In genomic region chr17:59296190-59296589, GRCh38 we compare ENCODE assay signal across 26 cellular contexts. TPM values are rescaled to one million over a fixed set of nuclear protein-coding genes. Genes with fewer than 3 reads are reported as not detected.
DNase-seq lines count a peak whose midpoint lies in the region; ATAC-seq and TF ChIP-seq lines count a peak whose summit lies in the region.
"Had no signal": no experiment of that assay in that cellular context is flagged by ENCODE, and none has a peak within 500 bp of the region (broad histone marks: within the 10 kb centered on the region; RNA-seq: fewer than 3 reads in every experiment).

No MANE protein-coding gene starts in this region.

- in situ Hi-C loops in gastrocnemius medialis (cut with MboI; ENCODE audit: low sequenced_read_pairs in 4 of 4) = no loop called here

- H3K27ac ChIP-seq in endodermal cell (ENCODE audit: low read depth, low read length) = no peak overlapping the region
- peak overlapping the region; percentile 68 to 78 for H3K27ac ChIP-seq in liver (ENCODE audit: low read depth in 1 of 2, low read length in 2 of 2)
- H3K27ac ChIP-seq in gastrocnemius medialis = peak overlapping the region; percentile 72 to 85 (median 82)
- no peak overlapping the region for H3K27ac ChIP-seq in upper lobe of right lung
- H3K27ac ChIP-seq: adrenal gland, brain microvascular endothelial cell, gastroesophageal sphincter, sigmoid colon, tibial nerve had no signal

- no peak overlapping the region for H3K4me3 Mint-ChIP-seq in endodermal cell
- H3K4me3 Mint-ChIP-seq in CD14-positive monocyte = no peak overlapping the region
- H3K4me3 Mint-ChIP-seq: activated T-cell treated with anti-CD3 and anti-CD28 coated beads, Interleukin-2, amount 50 U/mL, for 24 hours; CD8-positive, alpha-beta memory T cell; natural killer cell; stimulated activated naive CD8-positive, alpha-beta T cell treated with anti-CD3 and anti-CD28 coated beads, Interleukin-15, amount 100 ng/mL, for 72 hours had no signal

- H3K4me1 Mint-ChIP-seq in endodermal cell (peaks cover 21% of the 10 kb centered on the region), CD14-positive monocyte (peaks cover 8% of the 10 kb centered on the region)
- H3K4me1 Mint-ChIP-seq: CD8-positive, alpha-beta memory T cell; natural killer cell; stimulated activated naive CD8-positive, alpha-beta T cell treated with anti-CD3 and anti-CD28 coated beads, Interleukin-15, amount 100 ng/mL, for 72 hours had no signal

- TF ChIP-seq EP300 in Ishikawa (IDR thresholded peaks at IDR 0.05; ENCODE audit: borderline replicate concordance) = no peak

- intact Hi-C loops in gastrocnemius medialis (cut with DNase I; ENCODE audit: low total_unique reads) = no loop called here
- intact Hi-C loops in CD14-positive monocyte (cut with micrococcal nuclease) = no loop called here
- intact Hi-C loops in upper lobe of right lung (cut with DNase I) = no loop called here

- H3K27me3 ChIP-seq in endodermal cell (ENCODE audit: control insufficient read depth, insufficient read depth, low read length, poor library complexity, severe bottlenecking) (no peaks in the 10 kb centered on the region), liver (ENCODE audit: control insufficient read depth in 4 of 4, insufficient read depth in 4 of 4, low read length in 3 of 4) (no peaks in the 10 kb centered on the region), gastrocnemius medialis (no peaks in the 10 kb centered on the region), upper lobe of right lung (no peaks in the 10 kb centered on the region)
- H3K27me3 ChIP-seq: adrenal gland, brain microvascular endothelial cell, esophagus squamous epithelium, gastroesophageal sphincter, sigmoid colon, tibial nerve had no signal

- H3K27ac Mint-ChIP-seq in endodermal cell = peak overlapping the region; percentile 90
- H3K27ac Mint-ChIP-seq in CD14-positive monocyte = no peak overlapping the region
- H3K27ac Mint-ChIP-seq: activated T-cell treated with anti-CD3 and anti-CD28 coated beads, Interleukin-2, amount 50 U/mL, for 24 hours; CD8-positive, alpha-beta memory T cell; natural killer cell; stimulated activated naive CD8-positive, alpha-beta T cell treated with anti-CD3 and anti-CD28 coated beads, Interleukin-15, amount 100 ng/mL, for 72 hours had no signal

- 97 to 100% methylated on average over 1 to 2 of the region's 2 CpGs for WGBS in endodermal cell (ENCODE audit: insufficient coverage in 1 of 2, insufficient read length in 1 of 2), 2 experiments
- WGBS in liver = 34% methylated on average over 2 of the region's 2 CpGs

- H3K27me3 Mint-ChIP-seq in endodermal cell (ENCODE audit: insufficient read depth) (peaks cover 6% of the 10 kb centered on the region), CD14-positive monocyte (ENCODE audit: low read depth in 3 of 3) (peaks cover 0 to 2% (median 1%) of the 10 kb centered on the region in 3 donors)
- H3K27me3 Mint-ChIP-seq: activated T-cell treated with anti-CD3 and anti-CD28 coated beads, Interleukin-2, amount 50 U/mL, for 24 hours; stimulated activated naive CD8-positive, alpha-beta T cell treated with anti-CD3 and anti-CD28 coated beads, Interleukin-15, amount 100 ng/mL, for 72 hours had no signal

- H3K4me1 ChIP-seq in endodermal cell (ENCODE audit: control insufficient read depth, insufficient read depth, low read length) (peaks cover 5% of the 10 kb centered on the region), liver (ENCODE audit: control insufficient read depth in 4 of 4, insufficient read depth in 4 of 4, low read length in 3 of 4) (peaks cover 0 to 12% (median 7%) of the 10 kb centered on the region in 4 donors), gastrocnemius medialis (peaks cover 22 to 34% of the 10 kb centered on the region in 2 donors), upper lobe of right lung (no peaks in the 10 kb centered on the region)
- H3K4me1 ChIP-seq: adrenal gland, gastroesophageal sphincter, sigmoid colon, tibial nerve had no signal

- TF ChIP-seq CTCF in endodermal cell (conservative IDR thresholded peaks at IDR 0.05) (no peak), liver (IDR thresholded peaks at IDR 0.05; ENCODE audit: low read depth, low read length, missing input control) (no peak), gastrocnemius medialis (IDR thresholded peaks at IDR 0.05 in 4 of 5, conservative IDR thresholded peaks at IDR 0.05 in 1 of 5) (no peak), CD14-positive monocyte (IDR thresholded peaks at IDR 0.05) (no peak), upper lobe of right lung (IDR thresholded peaks at IDR 0.05) (no peak)

- TF ChIP-seq RAD21 in Ishikawa (IDR thresholded peaks at IDR 0.05; ENCODE audit: low read depth) = no peak
- TF ChIP-seq RAD21 in liver (IDR thresholded peaks at IDR 0.05) = no peak

- no peaks in the 10 kb centered on the region for H3K36me3 ChIP-seq in endodermal cell (ENCODE audit: control insufficient read depth, insufficient read depth, low read length)
- no peaks in the 10 kb centered on the region for H3K36me3 ChIP-seq in liver (ENCODE audit: control insufficient read depth in 4 of 4, insufficient read depth in 3 of 4, low read depth in 1 of 4, low read length in 3 of 4)
- H3K36me3 ChIP-seq in gastrocnemius medialis = no peaks in the 10 kb centered on the region
- no peaks in the 10 kb centered on the region for H3K36me3 ChIP-seq in upper lobe of right lung
- H3K36me3 ChIP-seq: adrenal gland, brain microvascular endothelial cell, esophagus squamous epithelium, gastroesophageal sphincter, sigmoid colon, tibial nerve had no signal

- H3K9me3 ChIP-seq in endodermal cell (ENCODE audit: control insufficient read depth, low read length) (no peaks in the 10 kb centered on the region), liver (ENCODE audit: control insufficient read depth in 4 of 4, low read length in 3 of 4) (no peaks in the 10 kb centered on the region), gastrocnemius medialis (no peaks in the 10 kb centered on the region), upper lobe of right lung (no peaks in the 10 kb centered on the region)
- H3K9me3 ChIP-seq: adrenal gland, esophagus squamous epithelium, gastroesophageal sphincter, sigmoid colon, tibial nerve had no signal

- no peak for TF ChIP-seq POLR2A in gastrocnemius medialis (IDR thresholded peaks at IDR 0.05)

- no peak overlapping the region for H3K4me3 ChIP-seq in endodermal cell (ENCODE audit: low read length)
- no peak overlapping the region for H3K4me3 ChIP-seq in liver (ENCODE audit: low read depth in 1 of 3, low read length in 3 of 3)
- no peak overlapping the region for H3K4me3 ChIP-seq in gastrocnemius medialis
- H3K4me3 ChIP-seq in upper lobe of right lung = no peak overlapping the region
- H3K4me3 ChIP-seq: adrenal gland, esophagus squamous epithelium, gastroesophageal sphincter, sigmoid colon, tibial nerve had no signal

- H3K9ac ChIP-seq in endodermal cell (ENCODE audit: extremely low read depth, low read length, poor library complexity, severe bottlenecking) = no peak overlapping the region
- no peak overlapping the region for H3K9ac ChIP-seq in liver (ENCODE audit: low read depth in 1 of 2, low read length in 2 of 2)

- no peaks in the 10 kb centered on the region for H3K36me3 Mint-ChIP-seq in endodermal cell (ENCODE audit: low read depth)
- H3K36me3 Mint-ChIP-seq in CD14-positive monocyte = no peaks in the 10 kb centered on the region
- H3K36me3 Mint-ChIP-seq: CD8-positive, alpha-beta memory T cell; natural killer cell had no signal

- ATAC-seq in gastrocnemius medialis = peak; percentile 86 to 96
- ATAC-seq in GM19023 (IDR thresholded peaks at IDR 0.05; ENCODE audit: unreplicated experiment) = no peak
- no peak for ATAC-seq in upper lobe of right lung
- ATAC-seq: gastroesophageal sphincter; natural killer cell; stimulated activated naive CD8-positive, alpha-beta T cell treated with anti-CD3 and anti-CD28 coated beads, Interleukin-15, amount 100 ng/mL, for 72 hours had no signal

- DNase-seq in endodermal cell (no peak), gastrocnemius medialis (peak; percentile 34 to 57), CD14-positive monocyte (ENCODE audit: low spot score) (no peak), NCI-H2227 (lab: John Stamatoyannopoulos, UW; ENCODE audit: unreplicated experiment) (no peak), upper lobe of right lung (no peak)
- DNase-seq: activated CD4-positive, alpha-beta T cell treated with anti-CD3 and anti-CD28 coated beads for 4 hours; activated T-cell treated with anti-CD3 and anti-CD28 coated beads, Interleukin-2, amount 50 U/mL, for 24 hours; AML-193; brain microvascular endothelial cell; CD8-positive, alpha-beta memory T cell; effector memory CD4-positive, alpha-beta T cell; esophagus squamous epithelium; HCEC 1CT; kidney; natural killer cell; NCI-H2081 treated with DMSO at 0.1 percent for 48 hours; sigmoid colon; stimulated activated CD4-positive, alpha-beta T cell treated with anti-CD3 and anti-CD28 coated beads, Interleukin-15, amount 100 ng/mL, for 24 hours; stimulated activated naive CD8-positive, alpha-beta T cell treated with anti-CD3 and anti-CD28 coated beads, Interleukin-15, amount 100 ng/mL, for 72 hours; T-helper 2 cell had no signal

- no peaks in the 10 kb centered on the region for H3K9me3 Mint-ChIP-seq in endodermal cell
- H3K9me3 Mint-ChIP-seq in CD14-positive monocyte = peaks cover 0 to 2% (median 0%) of the 10 kb centered on the region in 7 donors
- H3K9me3 Mint-ChIP-seq: activated T-cell treated with anti-CD3 and anti-CD28 coated beads, Interleukin-2, amount 50 U/mL, for 24 hours; CD8-positive, alpha-beta memory T cell; natural killer cell; stimulated activated naive CD8-positive, alpha-beta T cell treated with anti-CD3 and anti-CD28 coated beads, Interleukin-15, amount 100 ng/mL, for 72 hours had no signal

TF ChIP-seq in Ishikawa, 13 proteins besides CTCF, POLR2A, EP300 and RAD21:
- TF ChIP-seq NFIC (IDR thresholded peaks at IDR 0.05) (no peak), CEBPB (IDR thresholded peaks at IDR 0.05) (peak; percentile 83)

TF ChIP-seq in liver, 16 proteins besides CTCF, POLR2A, EP300 and RAD21 (continues in another document):
- peak in 1 of 2 donors; percentile 49 for TF ChIP-seq RXRA (IDR thresholded peaks at IDR 0.05)
- no peak for TF ChIP-seq SP1 (IDR thresholded peaks at IDR 0.05)
- no peak for TF ChIP-seq EGR1 (IDR thresholded peaks at IDR 0.05; ENCODE audit: low read depth in 2 of 2)

RNA-seq across cellular contexts. Expression of gene YPEL2, which starts 35.3 kb away (rescaled TPM):
- total RNA-seq in endodermal cell (10 to 100 TPM; 22.8 to 27.7 TPM), liver (10 to 100 TPM; 12.0 to 23.8 TPM), gastrocnemius medialis (10 to 100 TPM; 18.9 to 27.4 (median 22.2) TPM), upper lobe of right lung (19.6 TPM)
- polyA plus RNA-seq in endodermal cell (2013, experiment 1 of 2) = 11.8 TPM
- 12.1 TPM for polyA plus RNA-seq in endodermal cell (2013, experiment 2 of 2)
- polyA plus RNA-seq in liver (10 to 100 TPM in 1 of 2 donors, 1 to 10 TPM in 1; 4.2 to 10.6 TPM), CD14-positive monocyte (10 to 100 TPM; 21.5 to 25.1 TPM)

Comparison
In these comparisons a context has a peak if more than half of its experiments do, and no peak if none do; other contexts are left out.
1. DNase-seq: peak in gastrocnemius medialis (2 of 2); none in endodermal cell (single experiment), CD14-positive monocyte (single experiment), NCI-H2227 (single experiment) and upper lobe of right lung (single experiment).
2. H3K27ac ChIP-seq: peak in liver (2 of 2) and gastrocnemius medialis (4 of 4); none in endodermal cell (single experiment) and upper lobe of right lung (single experiment).
3. ATAC-seq: peak in gastrocnemius medialis (2 of 2); none in GM19023 (single experiment) and upper lobe of right lung (single experiment).